ENCODE assay signal across 8 cellular contexts in genomic region chr2:175309799-175310198, GRCh38.
DNase-seq lines count a peak whose midpoint lies in the region; ATAC-seq and TF ChIP-seq lines count a peak whose summit lies in the region.

No MANE protein-coding gene starts in this region.

- no peaks in the 10 kb centered on the region for H3K9me3 ChIP-seq in MG63

- H3K36me3 ChIP-seq in MG63, result no peaks in the 10 kb centered on the region

- peak; percentile 21 for DNase-seq in stimulated activated CD4-positive, alpha-beta T cell treated with anti-CD3 and anti-CD28 coated beads, Interleukin-15, amount 100 ng/mL, for 24 hours
- no peak for DNase-seq in stimulated activated CD4-positive, alpha-beta T cell treated with anti-CD3 and anti-CD28 coated beads, Interleukin-4, amount 100 ng/mL, for 24 hours
- DNase-seq in MG63, result peak; percentile 18
- DNase-seq in iPS DF 19.7 (ENCODE audit: low read depth, low spot score), result peak; percentile 28

- H3K4me3 ChIP-seq in MG63, result no peak overlapping the region

- H3K27me3 ChIP-seq in MG63, result peaks cover 5% of the 10 kb centered on the region; the same call in 1 of the 2 replicates

- ATAC-seq in SK-N-SH treated with all-trans-retinoic acid at 6 μM for 48 hours, result peak; percentile 71
- ATAC-seq in HG02973 (IDR thresholded peaks at IDR 0.05; ENCODE audit: unreplicated experiment), result no peak
- ATAC-seq in HG02610 (IDR thresholded peaks at IDR 0.05; ENCODE audit: unreplicated experiment), result no peak
- no peak for ATAC-seq in HG03097 (IDR thresholded peaks at IDR 0.05; ENCODE audit: low FRiP score, unreplicated experiment)

TF ChIP-seq in SK-N-SH treated with all-trans-retinoic acid at 6 μM for 48 hours, 23 proteins besides CTCF, POLR2A, EP300 and RAD21:
- no peak for TF ChIP-seq ARNTL (CRISPR knock-in tag; IDR thresholded peaks at IDR 0.05; ENCODE audit: borderline replicate concordance, low read depth)
- TF ChIP-seq ZNF565 (CRISPR knock-in tag; conservative IDR thresholded peaks at IDR 0.05; ENCODE audit: low read depth), result no peak
- no peak for TF ChIP-seq TOX (CRISPR knock-in tag; IDR thresholded peaks at IDR 0.05; ENCODE audit: borderline replicate concordance)
- no peak for TF ChIP-seq ISL1 (CRISPR knock-in tag; IDR thresholded peaks at IDR 0.05)
- TF ChIP-seq CSDC2 (CRISPR knock-in tag; IDR thresholded peaks at IDR 0.05), result no peak
- TF ChIP-seq TCF4 (CRISPR knock-in tag; IDR thresholded peaks at IDR 0.05; ENCODE audit: borderline replicate concordance), result no peak
- TF ChIP-seq RARB (CRISPR knock-in tag; IDR thresholded peaks at IDR 0.05), result no peak
- no peak for TF ChIP-seq CSRNP3 (CRISPR knock-in tag; IDR thresholded peaks at IDR 0.05)
- TF ChIP-seq ZNF8 (CRISPR knock-in tag; IDR thresholded peaks at IDR 0.05), result no peak
- no peak for TF ChIP-seq ZFP3 (CRISPR knock-in tag; IDR thresholded peaks at IDR 0.05)
- TF ChIP-seq ZNF70 (CRISPR knock-in tag; IDR thresholded peaks at IDR 0.05), result no peak
- no peak for TF ChIP-seq PPARA (CRISPR knock-in tag; IDR thresholded peaks at IDR 0.05; ENCODE audit: borderline replicate concordance)
- no peak for TF ChIP-seq TSHZ2 (CRISPR knock-in tag; IDR thresholded peaks at IDR 0.05)
- no peak for TF ChIP-seq POU6F1 (CRISPR knock-in tag; IDR thresholded peaks at IDR 0.05; ENCODE audit: borderline replicate concordance, low read depth)
- no peak for TF ChIP-seq SNAI2 (CRISPR knock-in tag; IDR thresholded peaks at IDR 0.05)
